ENCODE assay signal across 8 cellular contexts in the genomic region with DNA sequence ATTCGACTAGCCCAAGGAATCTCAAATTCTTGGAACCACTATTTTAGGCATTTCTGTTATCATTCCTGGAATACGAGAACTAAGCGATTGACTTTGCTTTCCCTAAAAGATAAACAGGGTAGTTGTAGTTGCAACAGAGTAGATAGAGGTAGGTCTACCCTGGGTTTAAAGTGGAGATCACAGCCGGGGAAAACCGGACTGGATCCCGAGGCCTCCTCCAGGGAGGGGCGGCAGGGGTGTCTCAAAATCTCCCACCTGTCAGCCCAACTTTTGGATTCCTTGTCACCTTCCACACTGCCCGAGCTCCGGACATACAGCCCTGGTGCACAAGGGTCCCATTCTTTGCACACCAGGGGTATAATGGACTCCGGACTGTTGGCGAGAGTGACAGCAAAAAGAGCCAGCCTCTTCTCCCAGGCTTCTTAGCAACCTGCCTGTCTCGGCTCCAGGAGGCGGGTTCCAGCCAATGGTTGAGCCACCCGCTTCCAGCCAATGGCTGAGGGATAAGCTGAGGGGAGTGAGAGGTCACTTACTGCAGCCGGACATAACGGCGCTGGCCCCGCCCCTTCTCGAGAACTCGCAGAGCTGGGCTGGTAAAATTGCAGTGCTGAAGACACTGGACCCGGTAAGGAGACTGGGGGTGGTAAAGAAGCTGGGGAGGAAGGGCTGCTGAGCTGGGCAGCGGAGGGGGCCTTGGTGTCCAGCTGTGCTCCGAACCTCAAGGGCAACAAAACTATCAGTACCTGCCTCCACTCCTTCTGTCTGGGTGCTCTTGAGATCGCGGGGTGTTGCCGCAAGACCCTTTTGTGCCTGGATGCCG. TPM values are rescaled to one million over a fixed set of nuclear protein-coding genes. Genes with fewer than 3 reads are reported as not detected.
DNase-seq lines count a peak whose midpoint lies in the region; ATAC-seq and TF ChIP-seq lines count a peak whose summit lies in the region.

A gene (plus strand): TSS at position 562 of the 820 bp plus-strand sequence. CDS start 4,946 bp downstream, outside the sequence.

- POLR2A ChIA-PET in OCI-LY7 (lab: Charles Lee): interaction anchor here (0.9 to 1.3 kb wide), 4 partner anchors 18 to 113 kb away, joined by 3 to 9 read pairs (median 3); a partner anchor contains a TSS

- H3K9ac ChIP-seq in neural cell (ENCODE audit: low read length): peak within 1 kb of the TSS; percentile 75

- H3K27ac Mint-ChIP-seq in activated naive CD8-positive, alpha-beta T cell: peak within 1 kb of the TSS; percentile 28

- intact Hi-C loops in OCI-LY7 (cut with micrococcal nuclease; ENCODE audit: unreplicated experiment): loop anchor here (1.0 kb wide), 2 partner anchors 32 to 44 kb away; a partner anchor contains a TSS

- peak within 1 kb of the TSS; percentile 80 for H3K4me3 ChIP-seq in neural cell (ENCODE audit: low read length)
- H3K4me3 ChIP-seq in OCI-LY7 (ENCODE audit: low read depth, low read length, poor library complexity, severe bottlenecking): no peak within 1 kb of the TSS

- no peaks in the 10 kb centered on the region for H3K27me3 Mint-ChIP-seq in activated naive CD8-positive, alpha-beta T cell

- DNase-seq in DMS79 (lab: John Stamatoyannopoulos, UW) (peak; percentile 77), NCI-H526 treated with DMSO at 0.1 percent for 48 hours (lab: John Stamatoyannopoulos, UW) (peak; percentile 82), globus pallidus (ENCODE audit: low spot score) (peak; percentile 98), OCI-LY7 (ENCODE audit: low spot score) (no peak)

- peaks cover 4% of the 10 kb centered on the region for H3K79me2 ChIP-seq in neural cell (replicated peaks; ENCODE audit: insufficient read depth, low read length)
- no peaks in the 10 kb centered on the region for H3K79me2 ChIP-seq in OCI-LY7 (ENCODE audit: insufficient read depth, low read depth, low read length)

- peak within 1 kb of the TSS; percentile 68 for H3K4me2 ChIP-seq in neural cell (ENCODE audit: low read length)
- H3K4me2 ChIP-seq in OCI-LY7 (ENCODE audit: low read length): no peak within 1 kb of the TSS

- no peak for TF ChIP-seq RAD21 in neural cell (conservative IDR thresholded peaks at IDR 0.05)

- peak within 1 kb of the TSS; percentile 70 for H3K27ac ChIP-seq in neural cell (ENCODE audit: low read length)
- no peak within 1 kb of the TSS for H3K27ac ChIP-seq in OCI-LY7 (ENCODE audit: low read depth, low read length, poor library complexity, severe bottlenecking)

- H2AFZ ChIP-seq in neural cell (ENCODE audit: low read depth, low read length): peak within 1 kb of the TSS; percentile 3
- no peak within 1 kb of the TSS for H2AFZ ChIP-seq in OCI-LY7 (ENCODE audit: low read length)

- peak within 1 kb of the TSS; percentile 71 for H3K4me3 Mint-ChIP-seq in activated naive CD8-positive, alpha-beta T cell

- H3K9me2 ChIP-seq in neural cell (ENCODE audit: insufficient read depth, low read length): no peaks in the 10 kb centered on the region
- no peaks in the 10 kb centered on the region for H3K9me2 ChIP-seq in OCI-LY7 (ENCODE audit: insufficient read depth, low read length)

- BruUV-seq in OCI-LY7 (replicated peaks; lab: Mats Ljungman, UMichigan): no TSS peak

- H3K4me1 Mint-ChIP-seq in activated naive CD8-positive, alpha-beta T cell (ENCODE audit: low read depth): peaks cover 22% of the 10 kb centered on the region

- CTCF ChIA-PET in OCI-LY7 (lab: Charles Lee; ENCODE audit: unreplicated experiment): interaction anchor here (1.0 to 1.4 kb wide), 2 partner anchors 12 to 32 kb away, joined by 3 to 4 read pairs; no protein-coding TSS in a partner anchor

- no peaks in the 10 kb centered on the region for H3K36me3 ChIP-seq in neural cell (ENCODE audit: insufficient read depth, low read length)
- peaks cover 23% of the 10 kb centered on the region; the same call in 1 of the 2 replicates for H3K36me3 ChIP-seq in OCI-LY7 (ENCODE audit: insufficient read depth, low read length)

- no peaks in the 10 kb centered on the region for H3K9me3 Mint-ChIP-seq in activated naive CD8-positive, alpha-beta T cell (ENCODE audit: low read depth)

- TF ChIP-seq EP300 in neural cell (conservative IDR thresholded peaks at IDR 0.05; ENCODE audit: poor library complexity, severe bottlenecking): no peak

- no peaks in the 10 kb centered on the region for H3K36me3 Mint-ChIP-seq in activated naive CD8-positive, alpha-beta T cell

- H3K4me1 ChIP-seq in OCI-LY7 (ENCODE audit: insufficient read depth, low read length, poor library complexity, severe bottlenecking): no peaks in the 10 kb centered on the region

- no peaks in the 10 kb centered on the region for H3K27me3 ChIP-seq in neural cell (ENCODE audit: insufficient read depth, low read depth, low read length)

- no peaks in the 10 kb centered on the region for H3F3A ChIP-seq in neural cell (ENCODE audit: insufficient read depth, low read length, poor library complexity, severe bottlenecking)

- no peaks in the 10 kb centered on the region for H4K20me1 ChIP-seq in neural cell (ENCODE audit: insufficient read depth)
- no peaks in the 10 kb centered on the region for H4K20me1 ChIP-seq in OCI-LY7 (ENCODE audit: insufficient read depth, low read length)

- H3K9me3 ChIP-seq in neural cell (ENCODE audit: low read length) (no peaks in the 10 kb centered on the region), OCI-LY7 (ENCODE audit: low read length) (no peaks in the 10 kb centered on the region)

- TF ChIP-seq CTCF in neural cell (IDR thresholded peaks at IDR 0.05; ENCODE audit: poor library complexity, severe bottlenecking): no peak
- TF ChIP-seq CTCF in OCI-LY7 (conservative IDR thresholded peaks at IDR 0.05; ENCODE audit: low read length): no peak

- ATAC-seq in GM19463 (IDR thresholded peaks at IDR 0.05; ENCODE audit: unreplicated experiment) (peak; percentile 100), HG03521 (IDR thresholded peaks at IDR 0.05; ENCODE audit: unreplicated experiment) (peak; percentile 99)

TF ChIP-seq in neural cell, 6 proteins besides CTCF, POLR2A, EP300 and RAD21:
- peak; percentile 23 for TF ChIP-seq MXI1 (conservative IDR thresholded peaks at IDR 0.05; ENCODE audit: poor library complexity, severe bottlenecking)
- TF ChIP-seq POLR2AphosphoS5 (IDR thresholded peaks at IDR 0.05): peak; percentile 61
- no peak for TF ChIP-seq EZH2 (IDR thresholded peaks at IDR 0.05; ENCODE audit: borderline replicate concordance, insufficient read depth, low read length, poor library complexity, severe bottlenecking)
- no peak for TF ChIP-seq SMC3 (conservative IDR thresholded peaks at IDR 0.05; ENCODE audit: poor library complexity)
- TF ChIP-seq TAF1 (IDR thresholded peaks at IDR 0.05; ENCODE audit: low read depth): peak; percentile 60
- TF ChIP-seq, protein P1, sequence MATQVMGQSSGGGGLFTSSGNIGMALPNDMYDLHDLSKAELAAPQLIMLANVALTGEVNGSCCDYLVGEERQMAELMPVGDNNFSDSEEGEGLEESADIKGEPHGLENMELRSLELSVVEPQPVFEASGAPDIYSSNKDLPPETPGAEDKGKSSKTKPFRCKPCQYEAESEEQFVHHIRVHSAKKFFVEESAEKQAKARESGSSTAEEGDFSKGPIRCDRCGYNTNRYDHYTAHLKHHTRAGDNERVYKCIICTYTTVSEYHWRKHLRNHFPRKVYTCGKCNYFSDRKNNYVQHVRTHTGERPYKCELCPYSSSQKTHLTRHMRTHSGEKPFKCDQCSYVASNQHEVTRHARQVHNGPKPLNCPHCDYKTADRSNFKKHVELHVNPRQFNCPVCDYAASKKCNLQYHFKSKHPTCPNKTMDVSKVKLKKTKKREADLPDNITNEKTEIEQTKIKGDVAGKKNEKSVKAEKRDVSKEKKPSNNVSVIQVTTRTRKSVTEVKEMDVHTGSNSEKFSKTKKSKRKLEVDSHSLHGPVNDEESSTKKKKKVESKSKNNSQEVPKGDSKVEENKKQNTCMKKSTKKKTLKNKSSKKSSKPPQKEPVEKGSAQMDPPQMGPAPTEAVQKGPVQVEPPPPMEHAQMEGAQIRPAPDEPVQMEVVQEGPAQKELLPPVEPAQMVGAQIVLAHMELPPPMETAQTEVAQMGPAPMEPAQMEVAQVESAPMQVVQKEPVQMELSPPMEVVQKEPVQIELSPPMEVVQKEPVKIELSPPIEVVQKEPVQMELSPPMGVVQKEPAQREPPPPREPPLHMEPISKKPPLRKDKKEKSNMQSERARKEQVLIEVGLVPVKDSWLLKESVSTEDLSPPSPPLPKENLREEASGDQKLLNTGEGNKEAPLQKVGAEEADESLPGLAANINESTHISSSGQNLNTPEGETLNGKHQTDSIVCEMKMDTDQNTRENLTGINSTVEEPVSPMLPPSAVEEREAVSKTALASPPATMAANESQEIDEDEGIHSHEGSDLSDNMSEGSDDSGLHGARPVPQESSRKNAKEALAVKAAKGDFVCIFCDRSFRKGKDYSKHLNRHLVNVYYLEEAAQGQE (IDR thresholded peaks at IDR 0.05; ENCODE audit: borderline replicate concordance): peak; percentile 60

RNA-seq across cellular contexts. Expression of the gene that starts here (rescaled TPM):
- polyA plus RNA-seq in neural cell: 13.1 and 20.4 TPM in 2 replicates
- 17.8 and 19.4 TPM in 2 replicates for polyA minus RNA-seq in neural cell
- 2.5 and 2.7 TPM in 2 replicates for total RNA-seq in OCI-LY7 (2014; rRNA removed; shearing (Covaris generic))
- total RNA-seq in OCI-LY7 (2022): 6.4 and 7.4 TPM in 2 replicates
